ENCODE assay signal across 35 cellular contexts in the genomic region with DNA sequence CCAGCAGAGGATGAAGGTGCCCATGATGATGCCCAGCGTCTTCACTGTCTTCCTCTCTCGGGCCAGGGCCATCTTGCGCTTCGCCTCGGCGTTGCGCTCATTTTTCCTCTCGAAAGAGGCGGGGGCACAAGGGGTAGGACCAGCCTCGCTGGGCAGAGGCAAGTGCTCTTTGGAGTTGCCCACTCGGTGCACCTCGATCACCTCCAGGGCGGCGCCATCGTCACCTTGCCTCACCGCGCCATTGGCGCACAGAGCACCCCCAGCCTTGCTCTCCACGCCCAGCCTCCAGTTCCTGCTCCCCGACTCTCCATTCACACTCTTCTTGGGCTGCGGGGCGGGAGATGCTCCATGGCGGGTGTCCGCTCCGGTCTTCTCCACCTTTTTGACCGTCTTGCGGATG.
DNase-seq lines count a peak whose midpoint lies in the region; ATAC-seq and TF ChIP-seq lines count a peak whose summit lies in the region.
"Had no signal": no experiment of that assay in that cellular context is flagged by ENCODE, and none has a peak within 500 bp of the region (broad histone marks: within the 10 kb centered on the region; RNA-seq: fewer than 3 reads in every experiment).

No MANE protein-coding gene starts in this region.

- TF ChIP-seq CTCF in WERI-Rb-1 (IDR thresholded peaks at IDR 0.05; ENCODE audit: low read depth, low read length) (peak; percentile 59), coronary artery (IDR thresholded peaks at IDR 0.05) (no peak)

- H3K9me3 ChIP-seq in WERI-Rb-1 (ENCODE audit: severe bottlenecking) (no peaks in the 10 kb centered on the region), iPS-18c (ENCODE audit: control insufficient read depth, insufficient read depth, low read length) (no peaks in the 10 kb centered on the region)
- H3K9me3 ChIP-seq: adrenal gland, Caco-2, gastrocnemius medialis, right lobe of liver, SK-N-SH had no signal

- H3K36me3 ChIP-seq in WERI-Rb-1: no peaks in the 10 kb centered on the region
- H3K36me3 ChIP-seq: adrenal gland, gastrocnemius medialis, right lobe of liver had no signal

- no peak for ATAC-seq in HG03469 (IDR thresholded peaks at IDR 0.05; ENCODE audit: unreplicated experiment)
- ATAC-seq: activated CD4-positive, alpha-beta T cell treated with anti-CD3 and anti-CD28 coated beads for 36 hours; activated CD8-positive, alpha-beta T cell treated with anti-CD3 and anti-CD28 coated beads for 36 hours; activated T-helper 17 cell treated with anti-CD3 and anti-CD28 coated beads, Interleukin-2, amount 50 U/mL, for 72 hours; body of pancreas; gastrocnemius medialis; HepG2; left lobe of liver; Right ventricle myocardium inferior had no signal

- H3K27me3 ChIP-seq in WERI-Rb-1 (ENCODE audit: insufficient read depth, low read depth, severe bottlenecking): peaks cover 4% of the 10 kb centered on the region
- H3K27me3 ChIP-seq: body of pancreas had no signal

- H3K4me3 ChIP-seq in WERI-Rb-1 (ENCODE audit: low read depth, low read length) (peak overlapping the region; percentile 67), iPS-18c (ENCODE audit: insufficient read depth, low read depth, low read length) (peak overlapping the region; percentile 53), coronary artery (no peak overlapping the region)
- H3K4me3 ChIP-seq: adrenal gland, body of pancreas, gastrocnemius medialis, PC-9, right lobe of liver had no signal

- H3K27ac ChIP-seq in WERI-Rb-1 (no peak overlapping the region), coronary artery (no peak overlapping the region)
- H3K27ac ChIP-seq: 22Rv1, adrenal gland, body of pancreas, C4-2B, gastrocnemius medialis, PC-9, right lobe of liver had no signal

- DNase-seq in Ammon's horn (ENCODE audit: low spot score) (peak; percentile 20), WERI-Rb-1 (peak; percentile 47), posterior cingulate gyrus (peak in 6 of 10 donors; percentile 3 to 83 (median 41)), NCI-H2107 (lab: John Stamatoyannopoulos, UW) (no peak), NCI-H1048 (lab: John Stamatoyannopoulos, UW) (no peak), coronary artery (ENCODE audit: low spot score) (no peak)
- DNase-seq: activated CD4-positive, alpha-beta T cell treated with anti-CD3 and anti-CD28 coated beads for 36 hours; activated CD8-positive, alpha-beta memory T cell treated with anti-CD3 and anti-CD28 coated beads, Interleukin-2, amount 50 U/mL, for 48 hours; activated CD8-positive, alpha-beta T cell treated with anti-CD3 and anti-CD28 coated beads for 36 hours; activated naive CD4-positive, alpha-beta T cell treated with anti-CD3 and anti-CD28 coated beads, Interleukin-2, amount 10 ng/mL, durations not matched to agents 7 days and 5 days; adrenal gland; body of pancreas; Caco-2; gastrocnemius medialis; GOT3; Karpas-422; NCI-H1417; NCI-H2029 treated with DMSO at 0.1 percent for 48 hours; NCI-H2227 treated with DMSO at 0.1 percent for 48 hours; NCI-H526 treated with DMSO at 0.1 percent for 48 hours; PC-9; SK-N-SH; stimulated activated CD4-positive, alpha-beta T cell treated with anti-CD3 and anti-CD28 coated beads, Interleukin-12 subunit alpha, Interleukin-12 subunit beta, amount 100 ng/mL, for 4 hours; stimulated activated CD4-positive, alpha-beta T cell treated with anti-CD3 and anti-CD28 coated beads, Interleukin-2, amount 100 ng/mL, for 48 hours; T-helper 2 cell; trophoblast cell had no signal

- intact Hi-C loops in posterior cingulate gyrus (cut with DNase I): loop anchor here (5.0 kb wide), 1 partner anchor 1518 kb away; no protein-coding TSS in a partner anchor

Comparison
In these comparisons a context has a peak if more than half of its experiments do, and no peak if none do; other contexts are left out.
1. DNase-seq: peak in Ammon's horn (single experiment), WERI-Rb-1 (single experiment) and posterior cingulate gyrus (6 of 10); none in NCI-H2107 (single experiment), NCI-H1048 (single experiment) and coronary artery (single experiment).